29 cellular contexts compared by ENCODE assay signal in genomic region chr5:103086547-103086946, GRCh38.
"Had no signal": no experiment of that assay in that cellular context is flagged by ENCODE, and none has a peak within 500 bp of the region (broad histone marks: within the 10 kb centered on the region; RNA-seq: fewer than 3 reads in every experiment).

No MANE protein-coding gene starts in this region.

- H3K27ac ChIP-seq: neural progenitor cell, ovary, parathyroid adenoma, psoas muscle, right lobe of liver, sigmoid colon, spleen, stomach, thoracic aorta, thyroid gland, tibial nerve, upper lobe of left lung, vagina had no signal

- ATAC-seq: natural killer cell; psoas muscle; right cardiac atrium; right lobe of liver; stimulated activated memory B cell treated with anti-CD40 and anti-IgM and Interleukin-4, amounts not matched to agents 10 μg/mL and 1 μg/mL and 100 μg/mL, for 72 hours; stimulated activated naive CD8-positive, alpha-beta T cell treated with anti-CD3 and anti-CD28 coated beads, Interleukin-15, Interleukin-2, amounts not matched to agents 100 U/mL and 50 U/mL, for 24 hours had no signal

- H3K4me3 ChIP-seq: neural progenitor cell, ovary, psoas muscle, right lobe of liver, sigmoid colon, smooth muscle cell, spleen, stomach, thoracic aorta, thyroid gland, tibial nerve, upper lobe of left lung, vagina had no signal

- H3K9me3 ChIP-seq: thyroid gland had no signal

- H3K27me3 Mint-ChIP-seq: progenitor cell of endocrine pancreas; stimulated activated memory B cell treated with anti-CD40 and anti-IgM and Interleukin-4, amounts not matched to agents 10 μg/mL and 1 μg/mL and 100 μg/mL, for 72 hours had no signal

- H2AFZ ChIP-seq: neural progenitor cell, parathyroid adenoma had no signal

- H3K4me1 ChIP-seq: neural progenitor cell, parathyroid adenoma, psoas muscle, right lobe of liver, sigmoid colon, spleen, stomach, thyroid gland, tibial nerve, upper lobe of left lung, vagina had no signal

- H3K4me2 ChIP-seq: neural progenitor cell, smooth muscle cell had no signal

- H3K4me1 Mint-ChIP-seq: natural killer cell; nephron; neural progenitor cell; stimulated activated memory B cell treated with anti-CD40 and anti-IgM and Interleukin-4, amounts not matched to agents 10 μg/mL and 1 μg/mL and 100 μg/mL, for 72 hours had no signal

- H3K79me2 ChIP-seq: parathyroid adenoma had no signal

- H3K27ac Mint-ChIP-seq: natural killer cell; nephron; neural progenitor cell; progenitor cell of endocrine pancreas; stimulated activated memory B cell treated with anti-CD40 and anti-IgM and Interleukin-4, amounts not matched to agents 10 μg/mL and 1 μg/mL and 100 μg/mL, for 72 hours had no signal

- H3K36me3 ChIP-seq: ovary had no signal

- H3K4me3 Mint-ChIP-seq: natural killer cell; nephron; neural progenitor cell; stimulated activated memory B cell treated with anti-CD40 and anti-IgM and Interleukin-4, amounts not matched to agents 10 μg/mL and 1 μg/mL and 100 μg/mL, for 72 hours had no signal

- H3K27me3 ChIP-seq: neural progenitor cell, ovary, right lobe of liver, sigmoid colon, spleen, stomach, thyroid gland, tibial nerve, upper lobe of left lung, vagina had no signal

- DNase-seq: natural killer cell; occipital lobe; ovary; psoas muscle; right cardiac atrium; right lobe of liver; sigmoid colon; spleen; stimulated activated CD4-positive, alpha-beta T cell treated with anti-CD3 and anti-CD28 coated beads, Interleukin-12 subunit alpha, Interleukin-12 subunit beta, amount 100 ng/mL, for 4 hours; stimulated activated CD4-positive, alpha-beta T cell treated with anti-CD3 and anti-CD28 coated beads, Interleukin-1b, Interleukin-23, amount 100 ng/mL, for 48 hours; stimulated activated CD4-positive, alpha-beta T cell treated with anti-CD3 and anti-CD28 coated beads, Interleukin-4, amount 100 ng/mL, for 1 hour; stimulated activated CD4-positive, alpha-beta T cell treated with anti-CD3 and anti-CD28 coated beads, Interleukin-4, amount 100 ng/mL, for 4 hours; stimulated activated CD8-positive, alpha-beta memory T cell treated with anti-CD3 and anti-CD28 coated beads, Interleukin-4, amount 100 ng/mL, for 48 hours; stimulated activated naive CD4-positive, alpha-beta T cell; stimulated activated naive CD8-positive, alpha-beta T cell treated with anti-CD3 and anti-CD28 coated beads, Interleukin-15, Interleukin-2, amounts not matched to agents 100 U/mL and 50 U/mL, for 24 hours; stomach; thyroid gland; trophoblast cell had no signal

- H3K9ac ChIP-seq: neural progenitor cell, parathyroid adenoma had no signal

- FAIRE-seq: urothelium cell line had no signal
